Comparison of ENCODE assay signal across 10 cellular contexts in genomic region chrX:14496674-14497073, GRCh38. TPM values are rescaled to one million over a fixed set of nuclear protein-coding genes. Genes with fewer than 3 reads are reported as not detected.
DNase-seq lines count a peak whose midpoint lies in the region; ATAC-seq and TF ChIP-seq lines count a peak whose summit lies in the region.
"Had no signal": no experiment of that assay in that cellular context is flagged by ENCODE, and none has a peak within 500 bp of the region (broad histone marks: within the 10 kb centered on the region; RNA-seq: fewer than 3 reads in every experiment).

No MANE protein-coding gene starts in this region.

- H3K9me3 Mint-ChIP-seq in dendritic cell treated with granulocyte-macrophage colony-stimulating factor and Interleukin-4, amounts not matched to agents 40 ng/mL and 50 ng/mL, for 4 days, result no peaks in the 10 kb centered on the region

- TF ChIP-seq POLR2A in heart left ventricle (IDR thresholded peaks at IDR 0.05) (no peak), tibial nerve (IDR thresholded peaks at IDR 0.05) (no peak)

- intact Hi-C loops in heart left ventricle (cut with DNase I) (no loop called here), Right ventricle myocardium superior (cut with DNase I) (no loop called here)
- intact Hi-C loops in dendritic cell treated with granulocyte-macrophage colony-stimulating factor and Interleukin-4, amounts not matched to agents 40 ng/mL and 50 ng/mL, for 4 days (cut with micrococcal nuclease), result no loop called here

- H3K36me3 Mint-ChIP-seq in dendritic cell treated with granulocyte-macrophage colony-stimulating factor and Interleukin-4, amounts not matched to agents 40 ng/mL and 50 ng/mL, for 4 days (ENCODE audit: low read depth), result no peaks in the 10 kb centered on the region

- H3K4me3 Mint-ChIP-seq in dendritic cell treated with granulocyte-macrophage colony-stimulating factor and Interleukin-4, amounts not matched to agents 40 ng/mL and 50 ng/mL, for 4 days, result no peak overlapping the region

- WGBS in heart left ventricle, 4 donors, result 45 to 62% (median 51%) methylated on average over 3 of the region's 3 CpGs
- 52 to 61% methylated on average over 3 of the region's 3 CpGs for WGBS in tibial nerve, 2 donors

- no peaks in the 10 kb centered on the region for H3K27me3 Mint-ChIP-seq in dendritic cell treated with granulocyte-macrophage colony-stimulating factor and Interleukin-4, amounts not matched to agents 40 ng/mL and 50 ng/mL, for 4 days

- H3K4me1 Mint-ChIP-seq in dendritic cell treated with granulocyte-macrophage colony-stimulating factor and Interleukin-4, amounts not matched to agents 40 ng/mL and 50 ng/mL, for 4 days (ENCODE audit: low read depth), result no peaks in the 10 kb centered on the region

- peaks cover 0 to 6% (median 0%) of the 10 kb centered on the region in 9 donors for H3K27me3 ChIP-seq in heart left ventricle
- H3K27me3 ChIP-seq in tibial nerve, result no peaks in the 10 kb centered on the region

- TF ChIP-seq EP300 in tibial nerve (IDR thresholded peaks at IDR 0.05), result no peak

- peak overlapping the region in 10 of 12 donors; percentile 28 to 70 (median 50) for H3K27ac ChIP-seq in heart left ventricle
- H3K27ac ChIP-seq in tibial nerve, result peak overlapping the region in 3 of 4 donors; percentile 45 to 76 (median 55)

- H3K9me3 ChIP-seq in heart left ventricle (no peaks in the 10 kb centered on the region), tibial nerve (no peaks in the 10 kb centered on the region)

- DNase-seq in heart left ventricle (no peak), Right ventricle myocardium superior (no peak), tibial nerve (ENCODE audit: low spot score in 2 of 2) (no peak), NOMO-1 (lab: John Stamatoyannopoulos, UW; ENCODE audit: unreplicated experiment in 2 of 2) (no peak), EL (no peak)
- DNase-seq in stimulated activated naive CD4-positive, alpha-beta T cell (lab: John Stamatoyannopoulos, UW), result no peak
- DNase-seq: stimulated activated CD4-positive, alpha-beta T cell treated with anti-CD3 and anti-CD28 coated beads, Interleukin-1b, Interleukin-23, amount 100 ng/mL, for 48 hours had no signal

- peak overlapping the region; percentile 78 for H3K27ac Mint-ChIP-seq in dendritic cell treated with granulocyte-macrophage colony-stimulating factor and Interleukin-4, amounts not matched to agents 40 ng/mL and 50 ng/mL, for 4 days

- peak overlapping the region in 8 of 12 donors; percentile 23 to 48 (median 36) for H3K4me3 ChIP-seq in heart left ventricle
- peak overlapping the region in 2 of 4 donors; percentile 5 to 27 for H3K4me3 ChIP-seq in tibial nerve

- H3K36me3 ChIP-seq in heart left ventricle (no peaks in the 10 kb centered on the region), tibial nerve (no peaks in the 10 kb centered on the region)

- ATAC-seq in heart left ventricle (no peak), Right ventricle myocardium superior (ENCODE audit: poor library complexity) (no peak), HG03097 (IDR thresholded peaks at IDR 0.05; ENCODE audit: low FRiP score, unreplicated experiment) (peak; percentile 39)

- H3K4me1 ChIP-seq in heart left ventricle (peaks cover 0 to 6% (median 0%) of the 10 kb centered on the region in 12 donors), tibial nerve (peaks cover 0 to 4% (median 1%) of the 10 kb centered on the region in 4 donors)

- TF ChIP-seq CTCF in heart left ventricle (IDR thresholded peaks at IDR 0.05) (no peak), tibial nerve (IDR thresholded peaks at IDR 0.05) (no peak)

RNA-seq across cellular contexts. Expression of gene GLRA2, which starts 32.7 kb away (rescaled TPM):
- total RNA-seq in heart left ventricle (not detected), Right ventricle myocardium superior (not detected), tibial nerve (not detected)
- not detected for polyA plus RNA-seq in heart left ventricle
- total RNA-seq: HT1080 had no signal
